ENCODE assay signal across 13 cellular contexts in genomic region chr17:965311-965989, GRCh38. TPM values are rescaled to one million over a fixed set of nuclear protein-coding genes. Genes with fewer than 3 reads are reported as not detected.
DNase-seq lines count a peak whose midpoint lies in the region; ATAC-seq and TF ChIP-seq lines count a peak whose summit lies in the region.
"Had no signal": no experiment of that assay in that cellular context is flagged by ENCODE, and none has a peak within 500 bp of the region (broad histone marks: within the 10 kb centered on the region; RNA-seq: fewer than 3 reads in every experiment).

No MANE protein-coding gene starts in this region.

- peaks cover 83% of the 10 kb centered on the region for H3K4me1 Mint-ChIP-seq in brain
- H3K4me1 Mint-ChIP-seq: stimulated activated effector memory CD8-positive, alpha-beta T cell treated with anti-CD3 and anti-CD28 coated beads, Interleukin-12 subunit alpha, Interleukin-12 subunit beta, amount 100 ng/mL, for 72 hours had no signal

- POLR2A ChIA-PET in SK-N-SH (lab: Yijun Ruan, JAX), result no interaction called here

- peak overlapping the region; percentile 62 to 81 (median 75) for H3K4me3 Mint-ChIP-seq in brain
- H3K4me3 Mint-ChIP-seq: activated naive CD4-positive, alpha-beta T cell treated with anti-CD3 and anti-CD28 coated beads, Interleukin-2, amount 50 U/mL, for 24 hours; CD4-positive, alpha-beta T cell; stimulated activated effector memory CD8-positive, alpha-beta T cell treated with anti-CD3 and anti-CD28 coated beads, Interleukin-12 subunit alpha, Interleukin-12 subunit beta, amount 100 ng/mL, for 72 hours had no signal

- H3K14ac ChIP-seq in mesenchymal stem cell (ENCODE audit: low read length in 2 of 2), result no peak overlapping the region

- no peak overlapping the region for H2BK120ac ChIP-seq in mesenchymal stem cell (ENCODE audit: low read depth, low read length)

- no peak for TF ChIP-seq CTCF in SK-N-SH (IDR thresholded peaks at IDR 0.05)
- peak in 1 of 2 experiments; percentile 6 for TF ChIP-seq CTCF in brain (conservative IDR thresholded peaks at IDR 0.05)

- no peak overlapping the region for H2BK15ac ChIP-seq in mesenchymal stem cell (ENCODE audit: low read depth, poor library complexity, severe bottlenecking)

- peaks cover 0 to 5% of the 10 kb centered on the region in 2 experiments; a peak in 1 of 4 replicates for H3K4me1 ChIP-seq in SK-N-SH (ENCODE audit: control insufficient read depth in 1 of 2, insufficient read depth in 2 of 2, low read depth in 1 of 2, low read length in 1 of 2)
- peaks cover 28% of the 10 kb centered on the region for H3K4me1 ChIP-seq in mesenchymal stem cell (ENCODE audit: control insufficient read depth, insufficient read depth, low read depth, low read length)
- peaks cover 52% of the 10 kb centered on the region for H3K4me1 ChIP-seq in stomach smooth muscle (ENCODE audit: control insufficient read depth, insufficient read depth, low read length)

- H3K36me3 Mint-ChIP-seq in brain, result peaks cover 32% of the 10 kb centered on the region
- H3K36me3 Mint-ChIP-seq: activated naive CD4-positive, alpha-beta T cell treated with anti-CD3 and anti-CD28 coated beads, Interleukin-2, amount 50 U/mL, for 24 hours; stimulated activated effector memory CD8-positive, alpha-beta T cell treated with anti-CD3 and anti-CD28 coated beads, Interleukin-12 subunit alpha, Interleukin-12 subunit beta, amount 100 ng/mL, for 72 hours had no signal

- CTCF ChIA-PET in SK-N-SH (lab: Yijun Ruan, JAX), result interaction anchor here (0.9 to 1.7 kb wide), 6 partner anchors 9 to 170 kb away, joined by 3 to 6 read pairs (median 4); partner anchors contain the start of gene NXN

- no peak overlapping the region for H3K23ac ChIP-seq in mesenchymal stem cell (ENCODE audit: low read length in 2 of 2)

- WGBS in SK-N-SH (ENCODE audit: low lambda C conversion rate), result 45% methylated on average over 12 of the region's 12 CpGs
- WGBS in mesenchymal stem cell, result 23% methylated on average over 12 of the region's 12 CpGs

- peak overlapping the region in 1 of 2 experiments; percentile 59 for H2BK12ac ChIP-seq in mesenchymal stem cell (ENCODE audit: low read length in 2 of 2)

- H4K91ac ChIP-seq in mesenchymal stem cell (ENCODE audit: low read length), result peak overlapping the region; percentile 18

- peaks cover 29% of the 10 kb centered on the region for H3K79me1 ChIP-seq in mesenchymal stem cell (replicated peaks; ENCODE audit: low read length, poor library complexity, severe bottlenecking)

- H4K8ac ChIP-seq in mesenchymal stem cell (ENCODE audit: low read length), result peak overlapping the region; percentile 35

- peaks cover 29% of the 10 kb centered on the region; the same call in 1 of the 2 replicates for H4K20me1 ChIP-seq in SK-N-SH (ENCODE audit: insufficient read depth)

- peak; percentile 24 for ATAC-seq in SK-N-SH treated with all-trans-retinoic acid at 6 μM for 48 hours
- no peak for ATAC-seq in GM21528 (IDR thresholded peaks at IDR 0.05; ENCODE audit: low FRiP score, unreplicated experiment)
- ATAC-seq: foreskin keratinocyte; stimulated activated effector memory CD8-positive, alpha-beta T cell treated with anti-CD3 and anti-CD28 coated beads, Interleukin-12 subunit alpha, Interleukin-12 subunit beta, amount 100 ng/mL, for 72 hours had no signal

- no peak for DNase-seq in SK-N-SH
- peak; percentile 92 for DNase-seq in mesenchymal stem cell
- DNase-seq in NCI-H1092 (lab: John Stamatoyannopoulos, UW), result no peak
- DNase-seq in HT-29 (ENCODE audit: low spot score), result no peak
- DNase-seq: CD4-positive, alpha-beta T cell; foreskin keratinocyte; upper lobe of left lung had no signal

- H3K9me3 ChIP-seq in SK-N-SH (no peaks in the 10 kb centered on the region), mesenchymal stem cell (ENCODE audit: control insufficient read depth, low read length) (no peaks in the 10 kb centered on the region), stomach smooth muscle (ENCODE audit: control insufficient read depth in 2 of 2, low read length in 2 of 2) (no peaks in the 10 kb centered on the region)
- H3K9me3 ChIP-seq: upper lobe of left lung had no signal

- TF ChIP-seq EP300 in SK-N-SH (IDR thresholded peaks at IDR 0.05; ENCODE audit: borderline replicate concordance in 1 of 2, low read depth in 1 of 2, low read length in 1 of 2), result no peak

- H2BK5ac ChIP-seq in mesenchymal stem cell (ENCODE audit: low read depth, low read length, poor library complexity, severe bottlenecking), result no peak overlapping the region

- H2AK5ac ChIP-seq in mesenchymal stem cell (ENCODE audit: low read length, severe bottlenecking), result no peak overlapping the region

- H3K18ac ChIP-seq in mesenchymal stem cell (ENCODE audit: low read depth in 1 of 2, low read length in 2 of 2), result peak overlapping the region; percentile 16 to 78

- H3F3A ChIP-seq in SK-N-SH (replicated peaks; ENCODE audit: insufficient read depth), result no peaks in the 10 kb centered on the region

- no peak overlapping the region for H3K4ac ChIP-seq in mesenchymal stem cell (ENCODE audit: low read depth in 1 of 2, low read length in 2 of 2)

- H3K9me2 ChIP-seq in SK-N-SH, result no peaks in the 10 kb centered on the region

- H3K4me3 ChIP-seq in SK-N-SH (ENCODE audit: low read depth in 2 of 2, low read length in 1 of 2) (no peak overlapping the region), mesenchymal stem cell (ENCODE audit: insufficient read depth in 1 of 2, low read depth in 1 of 2, low read length in 2 of 2) (no peak overlapping the region), stomach smooth muscle (ENCODE audit: low read length in 2 of 2) (peak overlapping the region in 1 of 2 donors; percentile 15)
- H3K4me3 ChIP-seq: upper lobe of left lung had no signal

- H3K27me3 ChIP-seq in SK-N-SH (ENCODE audit: insufficient read depth) (peaks cover 77% of the 10 kb centered on the region), mesenchymal stem cell (ENCODE audit: control insufficient read depth in 1 of 2, insufficient read depth in 1 of 2, low read length in 2 of 2) (peaks cover 0 to 21% of the 10 kb centered on the region in 2 experiments), stomach smooth muscle (ENCODE audit: control insufficient read depth in 1 of 2, insufficient read depth in 2 of 2, low read length in 2 of 2) (no peaks in the 10 kb centered on the region)
- H3K27me3 ChIP-seq: foreskin keratinocyte, upper lobe of left lung had no signal

- H2AFZ ChIP-seq in SK-N-SH (ENCODE audit: low read depth), result no peak overlapping the region
- H2AFZ ChIP-seq in mesenchymal stem cell (ENCODE audit: low read depth, low read length), result no peak overlapping the region

- H3K9me3 Mint-ChIP-seq in brain, result peaks cover 0 to 9% (median 0%) of the 10 kb centered on the region in 5 experiments
- H3K9me3 Mint-ChIP-seq: activated naive CD4-positive, alpha-beta T cell treated with anti-CD3 and anti-CD28 coated beads, Interleukin-2, amount 50 U/mL, for 24 hours; CD4-positive, alpha-beta T cell; stimulated activated effector memory CD8-positive, alpha-beta T cell treated with anti-CD3 and anti-CD28 coated beads, Interleukin-12 subunit alpha, Interleukin-12 subunit beta, amount 100 ng/mL, for 72 hours had no signal

- no peak overlapping the region for H3K4me2 ChIP-seq in SK-N-SH
- H3K4me2 ChIP-seq in mesenchymal stem cell (ENCODE audit: low read length, poor library complexity, severe bottlenecking), result no peak overlapping the region

- H3K27me3 Mint-ChIP-seq in brain, result no peaks in the 10 kb centered on the region

- H3K79me2 ChIP-seq in SK-N-SH (ENCODE audit: insufficient read depth), result peaks cover 12% of the 10 kb centered on the region

- H3K27ac ChIP-seq in SK-N-SH (ENCODE audit: low read depth in 2 of 2, low read length in 1 of 2), result no peak overlapping the region; a peak in 1 of 4 replicates
- H3K27ac ChIP-seq in mesenchymal stem cell (ENCODE audit: low read length, poor library complexity, severe bottlenecking), result no peak overlapping the region
- H3K27ac ChIP-seq in stomach smooth muscle (ENCODE audit: low read length), result peak overlapping the region; percentile 73
- H3K27ac ChIP-seq: foreskin keratinocyte, upper lobe of left lung had no signal

- peak overlapping the region; percentile 92 to 98 (median 96) for H3K27ac Mint-ChIP-seq in brain
- H3K27ac Mint-ChIP-seq: activated naive CD4-positive, alpha-beta T cell treated with anti-CD3 and anti-CD28 coated beads, Interleukin-2, amount 50 U/mL, for 24 hours; CD4-positive, alpha-beta T cell; stimulated activated effector memory CD8-positive, alpha-beta T cell treated with anti-CD3 and anti-CD28 coated beads, Interleukin-12 subunit alpha, Interleukin-12 subunit beta, amount 100 ng/mL, for 72 hours had no signal

- TF ChIP-seq RAD21 in SK-N-SH (IDR thresholded peaks at IDR 0.05; ENCODE audit: low read length), result no peak

- H3K9ac ChIP-seq in SK-N-SH, result no peak overlapping the region
- H3K9ac ChIP-seq in mesenchymal stem cell (ENCODE audit: low read length), result no peak overlapping the region
- H3K9ac ChIP-seq in stomach smooth muscle (ENCODE audit: low read length in 2 of 2), result peak overlapping the region in 1 of 2 donors; percentile 29

- H3K36me3 ChIP-seq in SK-N-SH (replicated peaks in 1 of 2; ENCODE audit: control insufficient read depth in 1 of 2, insufficient read depth in 2 of 2, low read length in 1 of 2) (no peaks in the 10 kb centered on the region), mesenchymal stem cell (ENCODE audit: control insufficient read depth in 1 of 2, insufficient read depth in 2 of 2, low read depth in 1 of 2, low read length in 2 of 2) (peaks cover 0 to 14% of the 10 kb centered on the region in 2 experiments), stomach smooth muscle (ENCODE audit: control insufficient read depth in 2 of 2, insufficient read depth in 2 of 2, low read length in 2 of 2) (no peaks in the 10 kb centered on the region)
- H3K36me3 ChIP-seq: upper lobe of left lung had no signal

TF ChIP-seq in SK-N-SH treated with all-trans-retinoic acid at 6 μM for 48 hours, 23 proteins besides CTCF, POLR2A, EP300 and RAD21 (continues in another document):
- no peak for TF ChIP-seq ESRRG (CRISPR knock-in tag; IDR thresholded peaks at IDR 0.05)

TF ChIP-seq in SK-N-SH, 30 proteins besides CTCF, POLR2A, EP300 and RAD21 (continues in another document):
- TF ChIP-seq YY1 (IDR thresholded peaks at IDR 0.05; ENCODE audit: low read depth) (no peak), NFIC (IDR thresholded peaks at IDR 0.05; ENCODE audit: borderline replicate concordance) (no peak)

RNA-seq across cellular contexts. Expression of gene NXN, which starts 14.1 kb away (rescaled TPM):
- polyA plus RNA-seq in SK-N-SH (2012; rRNA removed) (19.5 and 23.9 TPM in 2 replicates), brain (ENCODE audit: insufficient read depth, low read depth, low replicate concordance) (127 TPM)
- polyA plus RNA-seq in SK-N-SH (2012; cell fraction: cytosol; rRNA removed), result 13.0 and 16.3 TPM in 2 replicates
- 16.6 and 20.7 TPM in 2 replicates for polyA plus RNA-seq in SK-N-SH (2012; cell fraction: nucleus; rRNA removed)
- 83.3 TPM for polyA plus RNA-seq in mesenchymal stem cell (2013, experiment 1 of 2)
- 82.4 TPM for polyA plus RNA-seq in mesenchymal stem cell (2013, experiment 2 of 2)
- total RNA-seq in HT-29 (2014; rRNA removed; shearing (Covaris generic)), result 64.3 and 71.6 TPM in 2 replicates

RNA-seq across cellular contexts. Expression of gene TIMM22, which starts 31.5 kb away (rescaled TPM):
- polyA plus RNA-seq in SK-N-SH (2012; rRNA removed) (9.9 and 10.7 TPM in 2 replicates), brain (ENCODE audit: insufficient read depth, low read depth, low replicate concordance) (14.4 TPM)
- 11.3 and 11.4 TPM in 2 replicates for polyA plus RNA-seq in SK-N-SH (2012; cell fraction: cytosol; rRNA removed)
- polyA plus RNA-seq in SK-N-SH (2012; cell fraction: nucleus; rRNA removed), result 5.0 and 5.2 TPM in 2 replicates
- polyA plus RNA-seq in mesenchymal stem cell (2013, experiment 1 of 2), result 14.9 TPM
- polyA plus RNA-seq in mesenchymal stem cell (2013, experiment 2 of 2), result 15.8 TPM
- total RNA-seq in HT-29 (2014; rRNA removed; shearing (Covaris generic)), result 7.3 and 7.7 TPM in 2 replicates
